ENCODE assay signal across 22 cellular contexts in the genomic region with DNA sequence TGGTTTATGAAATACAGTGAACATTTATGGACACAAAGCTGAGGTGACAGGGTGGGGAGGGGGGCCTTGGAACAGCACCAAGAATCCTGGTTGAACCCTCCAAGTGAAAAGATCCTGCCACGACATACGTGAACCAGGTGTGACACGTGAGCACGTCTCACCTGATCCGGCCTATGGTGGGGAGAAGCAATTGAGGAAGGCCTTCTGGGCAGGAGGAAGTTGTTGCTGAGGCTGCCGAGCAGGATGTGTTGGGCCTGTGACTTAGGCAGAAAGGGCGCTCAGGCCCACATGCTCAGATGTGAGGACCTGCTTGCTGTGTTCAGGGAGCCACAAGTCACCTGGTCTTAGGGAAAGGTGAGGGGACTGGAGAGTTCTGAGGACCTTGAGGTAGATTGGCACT. TPM values are rescaled to one million over a fixed set of nuclear protein-coding genes. Genes with fewer than 3 reads are reported as not detected.
A peak's percentile ranks its signal among the peaks of the same experiment; 100 is the strongest.
DNase-seq lines count a peak whose midpoint lies in the region; ATAC-seq and TF ChIP-seq lines count a peak whose summit lies in the region.
"Had no signal": no experiment of that assay in that cellular context is flagged by ENCODE, and none has a peak within 500 bp of the region (broad histone marks: within the 10 kb centered on the region; RNA-seq: fewer than 3 reads in every experiment).

No MANE protein-coding gene starts in this region.

- H3K27me3 Mint-ChIP-seq in memory B cell (no peaks in the 10 kb centered on the region), type B pancreatic cell (no peaks in the 10 kb centered on the region)
- no peaks in the 10 kb centered on the region for H3K27me3 Mint-ChIP-seq in activated T-helper 2 cell treated with anti-CD3 and anti-CD28 coated beads, Interferon-gamma antibody, Interleukin-2, Interleukin-4, amounts not matched to agents 10 μg/mL and 5 μg/mL and 100 μg/mL, durations not matched to agents 14 hours and 24 hours and 36 hours (ENCODE audit: low read depth)
- H3K27me3 Mint-ChIP-seq: stimulated activated naive CD8-positive, alpha-beta T cell treated with anti-CD3 and anti-CD28 coated beads, Interleukin-15, amount 100 ng/mL, for 72 hours had no signal

- H3K36me3 Mint-ChIP-seq in memory B cell (no peaks in the 10 kb centered on the region), type B pancreatic cell (peaks cover 4% of the 10 kb centered on the region)
- peaks cover 12% of the 10 kb centered on the region for H3K36me3 Mint-ChIP-seq in activated T-helper 2 cell treated with anti-CD3 and anti-CD28 coated beads, Interferon-gamma antibody, Interleukin-2, Interleukin-4, amounts not matched to agents 10 μg/mL and 5 μg/mL and 100 μg/mL, durations not matched to agents 14 hours and 24 hours and 36 hours (ENCODE audit: low read depth)

- peak overlapping the region; percentile 81 for H3K27ac Mint-ChIP-seq in memory B cell
- peak overlapping the region; percentile 95 for H3K27ac Mint-ChIP-seq in type B pancreatic cell
- H3K27ac Mint-ChIP-seq in activated T-helper 2 cell treated with anti-CD3 and anti-CD28 coated beads, Interferon-gamma antibody, Interleukin-2, Interleukin-4, amounts not matched to agents 10 μg/mL and 5 μg/mL and 100 μg/mL, durations not matched to agents 14 hours and 24 hours and 36 hours, result no peak overlapping the region
- H3K27ac Mint-ChIP-seq: stimulated activated naive CD8-positive, alpha-beta T cell treated with anti-CD3 and anti-CD28 coated beads, Interleukin-15, amount 100 ng/mL, for 72 hours had no signal

- H3K4me3 Mint-ChIP-seq in memory B cell (no peak overlapping the region), type B pancreatic cell (no peak overlapping the region)
- no peak overlapping the region for H3K4me3 Mint-ChIP-seq in activated T-helper 2 cell treated with anti-CD3 and anti-CD28 coated beads, Interferon-gamma antibody, Interleukin-2, Interleukin-4, amounts not matched to agents 10 μg/mL and 5 μg/mL and 100 μg/mL, durations not matched to agents 14 hours and 24 hours and 36 hours (ENCODE audit: low read depth)
- H3K4me3 Mint-ChIP-seq: stimulated activated naive CD8-positive, alpha-beta T cell treated with anti-CD3 and anti-CD28 coated beads, Interleukin-15, amount 100 ng/mL, for 72 hours had no signal

- H3K9me3 Mint-ChIP-seq in memory B cell, result no peaks in the 10 kb centered on the region
- H3K9me3 Mint-ChIP-seq in type B pancreatic cell, result no peaks in the 10 kb centered on the region
- H3K9me3 Mint-ChIP-seq in activated T-helper 2 cell treated with anti-CD3 and anti-CD28 coated beads, Interferon-gamma antibody, Interleukin-2, Interleukin-4, amounts not matched to agents 10 μg/mL and 5 μg/mL and 100 μg/mL, durations not matched to agents 14 hours and 24 hours and 36 hours, result no peaks in the 10 kb centered on the region
- H3K9me3 Mint-ChIP-seq: stimulated activated naive CD8-positive, alpha-beta T cell treated with anti-CD3 and anti-CD28 coated beads, Interleukin-15, amount 100 ng/mL, for 72 hours had no signal

- ATAC-seq in memory B cell (ENCODE audit: low read depth) (no peak), GM19023 (IDR thresholded peaks at IDR 0.05; ENCODE audit: unreplicated experiment) (no peak)
- ATAC-seq: A549; stimulated activated naive CD8-positive, alpha-beta T cell treated with anti-CD3 and anti-CD28 coated beads, Interleukin-15, amount 100 ng/mL, for 72 hours had no signal

- DNase-seq in activated CD8-positive, alpha-beta memory T cell treated with anti-CD3 and anti-CD28 coated beads for 24 hours, result peak; percentile 49
- no peak for DNase-seq in activated CD8-positive, alpha-beta memory T cell treated with anti-CD3 and anti-CD28 coated beads, Interleukin-2, amount 50 U/mL, for 4 hours
- DNase-seq in memory B cell (ENCODE audit: low spot score in 2 of 2), result no peak
- no peak for DNase-seq in type B pancreatic cell (ENCODE audit: extremely low spot score, unreplicated experiment)
- DNase-seq in activated T-helper 2 cell treated with anti-CD3 and anti-CD28 coated beads, Interferon-gamma antibody, Interleukin-2, Interleukin-4, amounts not matched to agents 10 μg/mL and 5 μg/mL and 100 μg/mL, durations not matched to agents 14 hours and 24 hours and 36 hours (ENCODE audit: low spot score), result no peak
- DNase-seq in cardiac septum (ENCODE audit: low spot score), result no peak
- DNase-seq: activated effector memory CD4-positive, alpha-beta T cell treated with anti-CD3 and anti-CD28 coated beads, Interleukin-2, amount 50 U/mL, for 16 hours; DMS53; effector memory CD4-positive, alpha-beta T cell; H9; left ventricle myocardium inferior; NCI-H1105 treated with DMSO at 0.1 percent for 48 hours; NCI-H2107; NCI-H526; Right ventricle myocardium superior; stimulated activated CD4-positive, alpha-beta T cell treated with anti-CD3 and anti-CD28 coated beads, Interleukin-1b, Interleukin-23, amount 100 ng/mL, for 48 hours; stimulated activated naive CD8-positive, alpha-beta T cell treated with anti-CD3 and anti-CD28 coated beads, Interleukin-15, amount 100 ng/mL, for 72 hours had no signal

- H3K4me1 Mint-ChIP-seq in memory B cell (peaks cover 28% of the 10 kb centered on the region), type B pancreatic cell (ENCODE audit: unreplicated experiment) (peaks cover 24% of the 10 kb centered on the region)
- H3K4me1 Mint-ChIP-seq in activated T-helper 2 cell treated with anti-CD3 and anti-CD28 coated beads, Interferon-gamma antibody, Interleukin-2, Interleukin-4, amounts not matched to agents 10 μg/mL and 5 μg/mL and 100 μg/mL, durations not matched to agents 14 hours and 24 hours and 36 hours (ENCODE audit: low read depth), result peaks cover 26% of the 10 kb centered on the region

- no peak for TF ChIP-seq CTCF in VCaP (conservative IDR thresholded peaks at IDR 0.05)
- no peak for TF ChIP-seq CTCF in type B pancreatic cell (conservative IDR thresholded peaks at IDR 0.05)

- H3K27ac ChIP-seq in VCaP, result peak overlapping the region; percentile 97
- H3K27ac ChIP-seq: C4-2B, WERI-Rb-1 had no signal

- intact Hi-C loops in activated T-helper 2 cell treated with anti-CD3 and anti-CD28 coated beads, Interferon-gamma antibody, Interleukin-2, Interleukin-4, amounts not matched to agents 10 μg/mL and 5 μg/mL and 100 μg/mL, durations not matched to agents 14 hours and 24 hours and 36 hours (cut with micrococcal nuclease), result loop anchor here (10.0 kb wide), 3 partner anchors 160 to 1670 kb away; partner anchors contain the start of genes CLK4 and CNOT6
- intact Hi-C loops in cardiac septum (cut with DNase I), result loop anchor here (1.0 to 5.0 kb wide), 2 partner anchors 33 to 177 kb away; no protein-coding TSS in a partner anchor

RNA-seq across cellular contexts. Expression of gene MAPK9, which starts 2.5 kb away (rescaled TPM):
- 34.4 and 35.2 TPM in 2 replicates for total RNA-seq in type B pancreatic cell (ENCODE audit: low replicate concordance)
- total RNA-seq in activated T-helper 2 cell treated with anti-CD3 and anti-CD28 coated beads, Interferon-gamma antibody, Interleukin-2, Interleukin-4, amounts not matched to agents 10 μg/mL and 5 μg/mL and 100 μg/mL, durations not matched to agents 14 hours and 24 hours and 36 hours, result 43.1 and 44.3 TPM in 2 replicates
- total RNA-seq in cardiac septum, result 37.5 TPM

RNA-seq across cellular contexts. Expression of gene GFPT2, which starts 58.7 kb away (rescaled TPM):
- 1.1 and 17.6 TPM in 2 replicates for total RNA-seq in type B pancreatic cell (ENCODE audit: low replicate concordance)
- 0.37 TPM in 1 of 2 replicates, not detected in the other for total RNA-seq in activated T-helper 2 cell treated with anti-CD3 and anti-CD28 coated beads, Interferon-gamma antibody, Interleukin-2, Interleukin-4, amounts not matched to agents 10 μg/mL and 5 μg/mL and 100 μg/mL, durations not matched to agents 14 hours and 24 hours and 36 hours
- 12.9 TPM for total RNA-seq in cardiac septum
